Comparison of ENCODE assay signal across 21 cellular contexts in the genomic region with DNA sequence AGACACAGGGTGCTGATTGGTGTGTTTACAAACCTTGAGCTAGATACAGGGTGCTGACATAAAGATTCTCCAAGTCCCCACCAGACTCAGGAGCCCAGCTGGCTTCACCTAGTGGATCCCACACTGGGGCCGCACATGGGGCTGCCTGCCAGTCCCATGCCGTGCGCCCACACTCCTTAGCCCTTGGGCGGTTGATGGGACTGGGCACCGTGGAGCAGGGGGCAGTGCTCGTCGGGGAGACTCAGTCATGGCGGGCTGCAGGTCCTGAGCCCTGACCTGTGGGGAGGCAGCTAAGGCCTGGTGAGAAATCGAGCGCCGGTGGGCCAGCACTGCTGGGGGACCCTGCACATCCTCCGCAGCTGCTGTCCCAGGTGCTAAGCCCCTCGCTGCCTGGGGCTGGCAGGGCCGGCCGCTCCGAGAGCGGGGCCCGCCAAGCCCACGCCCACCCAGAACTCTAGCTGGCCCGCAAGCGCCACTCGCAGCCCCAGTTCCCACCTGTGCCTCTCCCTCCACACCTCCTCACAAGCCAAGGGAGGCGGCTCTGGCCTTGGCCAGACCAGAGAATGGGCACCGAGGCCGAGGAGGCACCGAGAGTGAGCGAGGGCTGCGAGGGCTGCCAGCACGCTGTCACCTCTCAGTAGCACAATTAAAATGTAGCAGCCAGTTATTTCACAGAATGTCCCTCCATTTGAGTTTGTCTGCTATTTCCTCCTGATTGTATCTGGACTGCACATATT.
DNase-seq lines count a peak whose midpoint lies in the region; ATAC-seq, FAIRE-seq and TF ChIP-seq lines count a peak whose summit lies in the region.
"Had no signal": no experiment of that assay in that cellular context is flagged by ENCODE, and none has a peak within 500 bp of the region (broad histone marks: within the 10 kb centered on the region; RNA-seq: fewer than 3 reads in every experiment).

No MANE protein-coding gene starts in this region.

- no peak overlapping the region for H3K9ac ChIP-seq in kidney (ENCODE audit: low read length in 2 of 2)
- H3K9ac ChIP-seq: BLaER1 treated with 17β-estradiol and CSF1 and Interleukin-3, amounts not matched to agents 10 nM and 100 nM had no signal

- no peak for FAIRE-seq in kidney (lab: Jason Lieb, UNC)
- FAIRE-seq: D721Med, G401.6, GM12891, GM19239 had no signal

- 94% methylated on average over 29 of the region's 29 CpGs for WGBS in right cardiac atrium

- H3K4me3 ChIP-seq in right cardiac atrium (ENCODE audit: low read length): no peak overlapping the region
- no peak overlapping the region for H3K4me3 ChIP-seq in kidney (ENCODE audit: low read length in 2 of 2)
- no peak overlapping the region for H3K4me3 ChIP-seq in effector memory CD4-positive, alpha-beta T cell (ENCODE audit: insufficient read depth, low read depth, low read length, poor library complexity, severe bottlenecking)
- H3K4me3 ChIP-seq: A549; BLaER1 treated with 17β-estradiol and CSF1 and Interleukin-3, amounts not matched to agents 10 nM and 100 nM had no signal

- no peak for TF ChIP-seq CTCF in kidney (IDR thresholded peaks at IDR 0.05; ENCODE audit: borderline replicate concordance, extremely low read depth, insufficient read depth)

- H3K27ac ChIP-seq in right cardiac atrium (ENCODE audit: low read length) (no peak overlapping the region), kidney (ENCODE audit: low read depth in 2 of 2, low read length in 2 of 2) (no peak overlapping the region)
- no peak overlapping the region for H3K27ac ChIP-seq in effector memory CD4-positive, alpha-beta T cell (ENCODE audit: insufficient read depth, low read length, poor library complexity, severe bottlenecking)
- H3K27ac ChIP-seq: 22Rv1; A549; BLaER1 treated with 17β-estradiol and CSF1 and Interleukin-3, amounts not matched to agents 10 nM and 100 nM; C4-2B had no signal

- intact Hi-C loops in right cardiac atrium (cut with DNase I) (no loop called here), cardiac septum (cut with DNase I) (no loop called here), kidney (cut with DNase I) (no loop called here), posterior vena cava (cut with DNase I) (no loop called here)

- H3K4me1 ChIP-seq in right cardiac atrium (ENCODE audit: control insufficient read depth, insufficient read depth, low read length) (no peaks in the 10 kb centered on the region), kidney (ENCODE audit: control insufficient read depth in 1 of 2, insufficient read depth in 1 of 2, low read depth in 1 of 2, low read length in 2 of 2) (no peaks in the 10 kb centered on the region)
- no peaks in the 10 kb centered on the region for H3K4me1 ChIP-seq in effector memory CD4-positive, alpha-beta T cell (ENCODE audit: control insufficient read depth, insufficient read depth, low read length, poor library complexity, severe bottlenecking)
- H3K4me1 ChIP-seq: A549; BLaER1 treated with 17β-estradiol and CSF1 and Interleukin-3, amounts not matched to agents 10 nM and 100 nM; Caco-2 had no signal

- ATAC-seq in right cardiac atrium (no peak), HG03135 (IDR thresholded peaks at IDR 0.05; ENCODE audit: unreplicated experiment) (no peak)
- ATAC-seq: A549; CD8-positive, alpha-beta T cell had no signal

- no peaks in the 10 kb centered on the region for H3K27me3 ChIP-seq in right cardiac atrium (ENCODE audit: control insufficient read depth, insufficient read depth)
- H3K27me3 ChIP-seq in effector memory CD4-positive, alpha-beta T cell (replicated peaks; ENCODE audit: control insufficient read depth, insufficient read depth, low read length, poor library complexity, severe bottlenecking): no peaks in the 10 kb centered on the region
- H3K27me3 ChIP-seq: BLaER1 treated with 17β-estradiol and CSF1 and Interleukin-3, amounts not matched to agents 10 nM and 100 nM had no signal

- DNase-seq in right cardiac atrium (peak in 2 of 3 donors; percentile 22 to 40), cardiac septum (ENCODE audit: low spot score) (no peak), kidney (peak; percentile 52), posterior vena cava (ENCODE audit: low spot score) (peak; percentile 73)
- no peak for DNase-seq in effector memory CD4-positive, alpha-beta T cell
- DNase-seq: AML-193; Caco-2; Calu3; CD4-positive, alpha-beta T cell; CD8-positive, alpha-beta T cell; DMS79 treated with DMSO at 0.1 percent for 48 hours; GF-D8 had no signal

- H3K36me3 ChIP-seq in kidney (ENCODE audit: control insufficient read depth in 1 of 2, insufficient read depth in 2 of 2, low read length in 2 of 2): no peaks in the 10 kb centered on the region
- H3K36me3 ChIP-seq in effector memory CD4-positive, alpha-beta T cell (ENCODE audit: control insufficient read depth, insufficient read depth, low read length): no peaks in the 10 kb centered on the region
- H3K36me3 ChIP-seq: BLaER1 treated with 17β-estradiol and CSF1 and Interleukin-3, amounts not matched to agents 10 nM and 100 nM had no signal

- H3K9me3 ChIP-seq in right cardiac atrium (ENCODE audit: control insufficient read depth, low read length): no peaks in the 10 kb centered on the region
- H3K9me3 ChIP-seq in kidney (ENCODE audit: control insufficient read depth in 1 of 2, low read length in 2 of 2): no peaks in the 10 kb centered on the region
- H3K9me3 ChIP-seq in effector memory CD4-positive, alpha-beta T cell (ENCODE audit: control insufficient read depth, low read length): no peaks in the 10 kb centered on the region
- H3K9me3 ChIP-seq: A549, Caco-2 had no signal

Comparison
In these comparisons a context has a peak if more than half of its experiments do, and no peak if none do; other contexts are left out.
1. DNase-seq: peak in right cardiac atrium (2 of 3), kidney (single experiment) and posterior vena cava (single experiment); none in cardiac septum (single experiment) and effector memory CD4-positive, alpha-beta T cell (0 of 3).